Comparison of ENCODE assay signal across 13 cellular contexts in genomic region chr12:124544311-124544970, GRCh38. TPM values are rescaled to one million over a fixed set of nuclear protein-coding genes. Genes with fewer than 3 reads are reported as not detected.
DNase-seq lines count a peak whose midpoint lies in the region; ATAC-seq and TF ChIP-seq lines count a peak whose summit lies in the region.
"Had no signal": no experiment of that assay in that cellular context is flagged by ENCODE, and none has a peak within 500 bp of the region (broad histone marks: within the 10 kb centered on the region; RNA-seq: fewer than 3 reads in every experiment).

No MANE protein-coding gene starts in this region.

- no peak overlapping the region for H3K4me2 ChIP-seq in PC-3 (ENCODE audit: low read length)

- POLR2A ChIA-PET in PC-3 (lab: Charles Lee; ENCODE audit: unreplicated experiment), result no interaction called here

- DNase-seq in NCI-H524 treated with DMSO at 0.1 percent for 48 hours (lab: John Stamatoyannopoulos, UW) (peak; percentile 38), ecto neural progenitor cell (ENCODE audit: low spot score) (peak; percentile 72), progenitor cell of endocrine pancreas (ENCODE audit: low spot score, unreplicated experiment) (no peak), upper lobe of left lung (no peak), PC-3 (no peak), NCI-H2227 treated with DMSO at 0.1 percent for 48 hours (lab: John Stamatoyannopoulos, UW) (no peak)
- DNase-seq: DMS153, IMR-90, testis had no signal

- 46 to 55% methylated on average over 10 to 16 of the region's 16 CpGs for WGBS in upper lobe of left lung, 2 donors

- CTCF ChIA-PET in PC-3 (lab: Charles Lee), result no interaction called here

- ATAC-seq in upper lobe of left lung (ENCODE audit: low FRiP score in 2 of 2) (no peak), PC-3 (no peak), GM21360 (IDR thresholded peaks at IDR 0.05; ENCODE audit: unreplicated experiment) (no peak)
- ATAC-seq: esophagus mucosa had no signal

- peaks cover 65% of the 10 kb centered on the region for H3K79me2 ChIP-seq in PC-3 (ENCODE audit: low read length)

- H2AFZ ChIP-seq in PC-3 (ENCODE audit: low read length), result no peak overlapping the region

- no peaks in the 10 kb centered on the region for H3K27me3 ChIP-seq in upper lobe of left lung
- no peaks in the 10 kb centered on the region for H3K27me3 ChIP-seq in PC-3 (ENCODE audit: low read length)
- H3K27me3 ChIP-seq: pancreas, testis had no signal

- H3K9me3 ChIP-seq in upper lobe of left lung, result no peaks in the 10 kb centered on the region
- no peaks in the 10 kb centered on the region for H3K9me3 ChIP-seq in PC-3 (ENCODE audit: low read length)
- H3K9me3 ChIP-seq: pancreas, testis had no signal

- no peak overlapping the region for H3K9ac ChIP-seq in PC-3 (ENCODE audit: low read length)

- peaks cover 4% of the 10 kb centered on the region for H3K36me3 Mint-ChIP-seq in progenitor cell of endocrine pancreas (ENCODE audit: insufficient read depth)

- H3K4me3 Mint-ChIP-seq in progenitor cell of endocrine pancreas (ENCODE audit: low read depth), result no peak overlapping the region

- BruUV-seq in PC-3 (replicated peaks; lab: Mats Ljungman, UMichigan), result no TSS peak

- no peaks in the 10 kb centered on the region for H3K9me3 Mint-ChIP-seq in progenitor cell of endocrine pancreas (ENCODE audit: low read depth)

- H3K36me3 ChIP-seq in upper lobe of left lung, result no peaks in the 10 kb centered on the region
- peaks cover 5% of the 10 kb centered on the region; the same call in 1 of the 2 replicates for H3K36me3 ChIP-seq in PC-3 (ENCODE audit: low read depth, low read length)
- H3K36me3 ChIP-seq: pancreas had no signal

- H3F3A ChIP-seq in PC-3 (ENCODE audit: low read length, unreplicated experiment), result no peaks in the 10 kb centered on the region

- H3K4me1 ChIP-seq in upper lobe of left lung, result peaks cover 64 to 80% (median 72%) of the 10 kb centered on the region in 4 donors
- peaks cover 7% of the 10 kb centered on the region for H3K4me1 ChIP-seq in PC-3 (ENCODE audit: insufficient read depth, low read length)

- peak overlapping the region; percentile 24 for H3K27ac Mint-ChIP-seq in progenitor cell of endocrine pancreas

- peaks cover 42% of the 10 kb centered on the region; the same call in 1 of the 2 replicates for H4K20me1 ChIP-seq in PC-3 (ENCODE audit: low read length)

- no peak for TF ChIP-seq EP300 in upper lobe of left lung (IDR thresholded peaks at IDR 0.05)

- H3K4me3 ChIP-seq in upper lobe of left lung (no peak overlapping the region), PC-3 (ENCODE audit: low read length) (no peak overlapping the region)
- H3K4me3 ChIP-seq: pancreas, testis had no signal

- no peaks in the 10 kb centered on the region for H3K9me2 ChIP-seq in PC-3 (replicated peaks; ENCODE audit: low read length)

- H3K27ac ChIP-seq in upper lobe of left lung (peak overlapping the region in 1 of 4 donors; percentile 24), PC-3 (ENCODE audit: low read length) (no peak overlapping the region)
- H3K27ac ChIP-seq: testis had no signal

- intact Hi-C loops in PC-3 (cut with micrococcal nuclease), result no loop called here

- in situ Hi-C loops in GM18951 (cut with MboI; ENCODE audit: low sequenced_read_pairs, unreplicated experiment), result no loop called here

- H3K27me3 Mint-ChIP-seq in progenitor cell of endocrine pancreas, result no peaks in the 10 kb centered on the region

- peaks cover 25% of the 10 kb centered on the region for H3K4me1 Mint-ChIP-seq in progenitor cell of endocrine pancreas (ENCODE audit: low read depth)

- no peak for TF ChIP-seq CTCF in progenitor cell of endocrine pancreas (IDR thresholded peaks at IDR 0.05; ENCODE audit: unreplicated experiment)
- no peak for TF ChIP-seq CTCF in upper lobe of left lung (IDR thresholded peaks at IDR 0.05)
- no peak for TF ChIP-seq CTCF in PC-3 (conservative IDR thresholded peaks at IDR 0.05; ENCODE audit: low read depth, low read length)

- TF ChIP-seq POLR2A in GM18951 (IDR thresholded peaks at IDR 0.05; ENCODE audit: extremely low read depth, insufficient read depth, insufficient read length) (peak; percentile 32), upper lobe of left lung (IDR thresholded peaks at IDR 0.05) (no peak)

RNA-seq across cellular contexts. Expression of gene NCOR2, which starts 23.0 kb away (rescaled TPM):
- total RNA-seq in progenitor cell of endocrine pancreas (218 and 251 TPM in 2 replicates), upper lobe of left lung (100 to 1,000 TPM; 188 to 603 (median 373) TPM), PC-3 (2014; rRNA removed) (117 and 218 TPM in 2 replicates)

Comparison
In these comparisons a context has a peak if more than half of its experiments do, and no peak if none do; other contexts are left out.
1. DNase-seq: peak in NCI-H524 treated with DMSO at 0.1 percent for 48 hours (single experiment) and ecto neural progenitor cell (single experiment); none in progenitor cell of endocrine pancreas (single experiment), upper lobe of left lung (0 of 2), PC-3 (single experiment) and NCI-H2227 treated with DMSO at 0.1 percent for 48 hours (single experiment).